8 cellular contexts compared by ENCODE assay signal in genomic region chr1:44835738-44836675, GRCh38. TPM values are rescaled to one million over a fixed set of nuclear protein-coding genes. Genes with fewer than 3 reads are reported as not detected.
A peak's percentile ranks its signal among the peaks of the same experiment; 100 is the strongest.
DNase-seq lines count a peak whose midpoint lies in the region; ATAC-seq and TF ChIP-seq lines count a peak whose summit lies in the region.

No MANE protein-coding gene starts in this region.

- POLR2A ChIA-PET in CD8-positive, alpha-beta T cell (lab: Charles Lee), result interaction anchor here (0.7 kb wide), 1 partner anchor 36 kb away, joined by 3 read pairs; the partner anchor contains the start of gene PLK3

- peak; percentile 73 for TF ChIP-seq CTCF in CD8-positive, alpha-beta T cell (IDR thresholded peaks at IDR 0.05)
- TF ChIP-seq CTCF in glutamatergic neuron (IDR thresholded peaks at IDR 0.05; ENCODE audit: partially characterized antibody, unreplicated experiment) (peak; percentile 73), upper lobe of right lung (IDR thresholded peaks at IDR 0.05) (peak; percentile 84)

- H3K4me3 Mint-ChIP-seq in CD8-positive, alpha-beta T cell, result peak overlapping the region; percentile 16
- H3K4me3 Mint-ChIP-seq in glutamatergic neuron (ENCODE audit: unreplicated experiment), result no peak overlapping the region

- CTCF ChIA-PET in CD8-positive, alpha-beta T cell (lab: Charles Lee), result interaction anchor here (0.6 to 4.1 kb wide), 21 partner anchors 9 to 462 kb away, joined by 3 to 19 read pairs (median 4); partner anchors contain the start of genes HECTD3, PLK3 and RPS8

- H3K27me3 ChIP-seq in CD8-positive, alpha-beta T cell (ENCODE audit: insufficient read depth, low read length), result no peaks in the 10 kb centered on the region
- no peaks in the 10 kb centered on the region for H3K27me3 ChIP-seq in upper lobe of right lung

- no peaks in the 10 kb centered on the region for H3K9me3 Mint-ChIP-seq in CD8-positive, alpha-beta T cell
- peaks cover 8% of the 10 kb centered on the region for H3K9me3 Mint-ChIP-seq in glutamatergic neuron (ENCODE audit: unreplicated experiment)

- intact Hi-C loops in CD8-positive, alpha-beta T cell (cut with DNase I, micrococcal nuclease), result loop anchor here (1.0 to 5.0 kb wide), 6 partner anchors 17 to 656 kb away; partner anchors contain the start of gene TESK2 (in 1 of the 2)
- intact Hi-C loops in upper lobe of right lung (cut with DNase I), result no loop called here

- H3K36me3 Mint-ChIP-seq in CD8-positive, alpha-beta T cell, result no peaks in the 10 kb centered on the region
- H3K36me3 Mint-ChIP-seq in glutamatergic neuron (ENCODE audit: unreplicated experiment), result no peaks in the 10 kb centered on the region

- no peak overlapping the region for H3K4me3 ChIP-seq in CD8-positive, alpha-beta T cell (ENCODE audit: low read depth, low read length)
- no peak overlapping the region for H3K4me3 ChIP-seq in upper lobe of right lung

- peaks cover 9% of the 10 kb centered on the region for H3K4me1 Mint-ChIP-seq in CD8-positive, alpha-beta T cell (ENCODE audit: low read depth)
- H3K4me1 Mint-ChIP-seq in glutamatergic neuron (ENCODE audit: low read depth, unreplicated experiment), result peaks cover 11% of the 10 kb centered on the region

- no peak overlapping the region for H3K27ac ChIP-seq in CD8-positive, alpha-beta T cell (ENCODE audit: low read depth, low read length)
- H3K27ac ChIP-seq in upper lobe of right lung, result no peak overlapping the region

- peak; percentile 68 to 91 (median 85) for DNase-seq in CD8-positive, alpha-beta T cell
- DNase-seq in NAMALWA (ENCODE audit: low spot score) (peak; percentile 89), SK-N-DZ (ENCODE audit: low spot score) (peak; percentile 77), glutamatergic neuron (peak; percentile 95), pons (ENCODE audit: low spot score) (peak; percentile 82), upper lobe of right lung (peak; percentile 91)
- DNase-seq in activated naive CD4-positive, alpha-beta T cell treated with Interleukin-2 at 50 U/mL for 16 hours, result peak; percentile 88

- ATAC-seq in CD8-positive, alpha-beta T cell, result peak; percentile 98
- ATAC-seq in GM21529 (IDR thresholded peaks at IDR 0.05; ENCODE audit: unreplicated experiment), result peak; percentile 72
- peak; percentile 93 for ATAC-seq in upper lobe of right lung

- no peaks in the 10 kb centered on the region for H3K36me3 ChIP-seq in CD8-positive, alpha-beta T cell (ENCODE audit: insufficient read depth, low read length)
- no peaks in the 10 kb centered on the region for H3K36me3 ChIP-seq in upper lobe of right lung

- no peaks in the 10 kb centered on the region for H3K4me1 ChIP-seq in CD8-positive, alpha-beta T cell (ENCODE audit: insufficient read depth, low read length)
- peaks cover 10% of the 10 kb centered on the region for H3K4me1 ChIP-seq in upper lobe of right lung

- peaks cover 4% of the 10 kb centered on the region for H3K27me3 Mint-ChIP-seq in CD8-positive, alpha-beta T cell (ENCODE audit: low read depth)
- peaks cover 4% of the 10 kb centered on the region for H3K27me3 Mint-ChIP-seq in glutamatergic neuron (ENCODE audit: unreplicated experiment)

- H3K9me3 ChIP-seq in CD8-positive, alpha-beta T cell (ENCODE audit: low read length), result no peaks in the 10 kb centered on the region
- no peaks in the 10 kb centered on the region for H3K9me3 ChIP-seq in upper lobe of right lung

- no peak overlapping the region for H3K27ac Mint-ChIP-seq in CD8-positive, alpha-beta T cell
- peak overlapping the region; percentile 62 for H3K27ac Mint-ChIP-seq in glutamatergic neuron (ENCODE audit: unreplicated experiment)

RNA-seq across cellular contexts. Expression of gene PTCH2, which starts 7.0 kb away (rescaled TPM):
- 1 to 10 TPM; 1.3 to 1.7 TPM for total RNA-seq in CD8-positive, alpha-beta T cell
- polyA plus RNA-seq in SK-N-DZ (2014; cell fraction: cytosol; rRNA removed), result 0.06 and 0.08 TPM in 2 replicates
- polyA plus RNA-seq in SK-N-DZ (2014; cell fraction: nucleus; rRNA removed), result 0.37 and 0.38 TPM in 2 replicates
- total RNA-seq in glutamatergic neuron (ENCODE audit: unreplicated experiment) (20.3 TPM), upper lobe of right lung (0.64 TPM)

RNA-seq across cellular contexts. Expression of gene BTBD19, which starts 27.7 kb away (rescaled TPM):
- total RNA-seq in CD8-positive, alpha-beta T cell, result 10 to 100 TPM; 24.9 to 27.5 TPM
- polyA plus RNA-seq in SK-N-DZ (2014; cell fraction: cytosol; rRNA removed), result 0.53 and 0.97 TPM in 2 replicates
- polyA plus RNA-seq in SK-N-DZ (2014; cell fraction: nucleus; rRNA removed), result 1.5 and 2.5 TPM in 2 replicates
- total RNA-seq in glutamatergic neuron (ENCODE audit: unreplicated experiment), result 5.9 TPM
- 9.2 TPM for total RNA-seq in upper lobe of right lung

RNA-seq across cellular contexts. Expression of gene DYNLT4, which starts 28.9 kb away (rescaled TPM):
- 1 to 10 TPM; 2.2 to 2.5 TPM for total RNA-seq in CD8-positive, alpha-beta T cell
- polyA plus RNA-seq in SK-N-DZ (2014; cell fraction: cytosol; rRNA removed), result not detected in 2 replicates
- polyA plus RNA-seq in SK-N-DZ (2014; cell fraction: nucleus; rRNA removed), result not detected in 2 replicates
- not detected for total RNA-seq in glutamatergic neuron (ENCODE audit: unreplicated experiment)
- total RNA-seq in upper lobe of right lung, result not detected

RNA-seq across cellular contexts. Expression of gene PLK3, which starts 35.8 kb away (rescaled TPM):
- total RNA-seq in CD8-positive, alpha-beta T cell, result 100 to 1,000 TPM; 568 to 599 TPM
- polyA plus RNA-seq in SK-N-DZ (2014; cell fraction: cytosol; rRNA removed), result 2.8 and 5.9 TPM in 2 replicates
- polyA plus RNA-seq in SK-N-DZ (2014; cell fraction: nucleus; rRNA removed), result 7.5 and 12.4 TPM in 2 replicates
- total RNA-seq in glutamatergic neuron (ENCODE audit: unreplicated experiment) (89.3 TPM), upper lobe of right lung (38.8 TPM)

RNA-seq across cellular contexts. Expression of gene BEST4, which starts 48.0 kb away (rescaled TPM):
- total RNA-seq in CD8-positive, alpha-beta T cell, result 1 to 10 TPM; 1.4 to 1.5 TPM
- polyA plus RNA-seq in SK-N-DZ (2014; cell fraction: cytosol; rRNA removed), result not detected in 2 replicates
- not detected in 2 replicates for polyA plus RNA-seq in SK-N-DZ (2014; cell fraction: nucleus; rRNA removed)
- total RNA-seq in glutamatergic neuron (ENCODE audit: unreplicated experiment) (0.88 TPM), upper lobe of right lung (not detected)
